1 cellular context compared by ENCODE assay signal in the genomic region with DNA sequence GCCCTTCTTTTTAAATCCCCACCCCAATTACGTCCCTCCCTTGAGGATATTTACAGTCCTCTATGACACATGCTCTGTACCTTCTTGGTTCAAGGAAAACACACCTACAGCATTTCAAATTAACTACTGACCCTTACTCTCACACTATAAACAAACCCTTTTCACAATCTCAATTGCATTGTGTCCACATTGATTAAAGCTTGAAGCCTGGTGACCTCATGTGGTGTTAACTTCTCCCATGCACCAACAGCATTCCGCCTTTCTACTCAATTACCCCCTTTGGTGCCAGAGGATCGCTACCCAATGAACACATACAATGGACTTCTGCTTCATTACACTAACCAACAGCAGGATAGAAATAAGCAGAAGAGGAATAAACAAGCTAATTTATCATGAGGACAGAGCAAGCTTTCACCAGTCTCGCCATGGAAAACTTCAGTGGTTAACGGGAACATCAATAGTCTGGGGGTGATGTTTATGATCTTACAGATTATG.
TF ChIP-seq lines count a peak whose summit lies in the region.

No MANE protein-coding gene starts in this region.

TF ChIP-seq in HEK293, 187 proteins besides CTCF, POLR2A, EP300 and RAD21 (continued from another document and continues in another):
- TF ChIP-seq, protein P1, sequence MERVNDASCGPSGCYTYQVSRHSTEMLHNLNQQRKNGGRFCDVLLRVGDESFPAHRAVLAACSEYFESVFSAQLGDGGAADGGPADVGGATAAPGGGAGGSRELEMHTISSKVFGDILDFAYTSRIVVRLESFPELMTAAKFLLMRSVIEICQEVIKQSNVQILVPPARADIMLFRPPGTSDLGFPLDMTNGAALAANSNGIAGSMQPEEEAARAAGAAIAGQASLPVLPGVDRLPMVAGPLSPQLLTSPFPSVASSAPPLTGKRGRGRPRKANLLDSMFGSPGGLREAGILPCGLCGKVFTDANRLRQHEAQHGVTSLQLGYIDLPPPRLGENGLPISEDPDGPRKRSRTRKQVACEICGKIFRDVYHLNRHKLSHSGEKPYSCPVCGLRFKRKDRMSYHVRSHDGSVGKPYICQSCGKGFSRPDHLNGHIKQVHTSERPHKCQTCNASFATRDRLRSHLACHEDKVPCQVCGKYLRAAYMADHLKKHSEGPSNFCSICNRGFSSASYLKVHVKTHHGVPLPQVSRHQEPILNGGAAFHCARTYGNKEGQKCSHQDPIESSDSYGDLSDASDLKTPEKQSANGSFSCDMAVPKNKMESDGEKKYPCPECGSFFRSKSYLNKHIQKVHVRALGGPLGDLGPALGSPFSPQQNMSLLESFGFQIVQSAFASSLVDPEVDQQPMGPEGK (tag by site-specific recombination; IDR thresholded peaks at IDR 0.05), result peak; percentile 85
- TF ChIP-seq ZNF214 (tag by site-specific recombination; IDR thresholded peaks at IDR 0.05; ENCODE audit: borderline replicate concordance), result no peak
- 0 out of 2 replicates have a peak, but pooled peaks have one; percentile 17 for TF ChIP-seq ZBTB48 (tag by site-specific recombination; IDR thresholded peaks at IDR 0.05)
- TF ChIP-seq ZNF121 (tag by site-specific recombination; IDR thresholded peaks at IDR 0.05), result peak; percentile 37; the same call in 1 of the 2 replicates
- no peak for TF ChIP-seq ZNF777 (tag by site-specific recombination; IDR thresholded peaks at IDR 0.05; ENCODE audit: borderline replicate concordance)
- 0 out of 2 replicates have a peak, but pooled peaks have one; percentile 24 for TF ChIP-seq ZNF223 (tag by site-specific recombination; IDR thresholded peaks at IDR 0.05)
- TF ChIP-seq ZNF350 (tag by site-specific recombination; IDR thresholded peaks at IDR 0.05), result no peak
- TF ChIP-seq ZNF664 (tag by site-specific recombination; IDR thresholded peaks at IDR 0.05), result 0 out of 2 replicates have a peak, but pooled peaks have one; percentile 71
- TF ChIP-seq ZNF19 (tag by site-specific recombination; IDR thresholded peaks at IDR 0.05; ENCODE audit: low read depth), result no peak
- TF ChIP-seq ZBTB10 (tag by site-specific recombination; IDR thresholded peaks at IDR 0.05), result no peak
- TF ChIP-seq ZNF549 (tag by site-specific recombination; IDR thresholded peaks at IDR 0.05), result no peak
- TF ChIP-seq ZNF148 (tag by site-specific recombination; IDR thresholded peaks at IDR 0.05; ENCODE audit: borderline replicate concordance), result no peak
- no peak for TF ChIP-seq ZNF138 (tag by site-specific recombination; IDR thresholded peaks at IDR 0.05; ENCODE audit: borderline replicate concordance)
- TF ChIP-seq ZIC2 (tag by site-specific recombination; IDR thresholded peaks at IDR 0.05), result peak; percentile 98
- no peak for TF ChIP-seq SCRT2 (tag by site-specific recombination; IDR thresholded peaks at IDR 0.05)
- TF ChIP-seq HOXD13 (CRISPR knock-in tag; IDR thresholded peaks at IDR 0.05; ENCODE audit: borderline replicate concordance), result peak; percentile 87; the same call in 1 of the 2 replicates
- peak; percentile 84 for TF ChIP-seq ZNF10 (tag by site-specific recombination; IDR thresholded peaks at IDR 0.05)
- peak; percentile 93 for TF ChIP-seq KLF1 (tag by site-specific recombination; IDR thresholded peaks at IDR 0.05)
- no peak for TF ChIP-seq ZNF544 (tag by site-specific recombination; IDR thresholded peaks at IDR 0.05)
- no peak for TF ChIP-seq ZSCAN4 (tag by site-specific recombination; IDR thresholded peaks at IDR 0.05)
- no peak for TF ChIP-seq ZNF514 (tag by site-specific recombination; IDR thresholded peaks at IDR 0.05)
- TF ChIP-seq KLF7 (tag by site-specific recombination; IDR thresholded peaks at IDR 0.05; ENCODE audit: borderline replicate concordance), result peak; percentile 64; the same call in 1 of the 2 replicates
- peak; percentile 94 for TF ChIP-seq ZNF24 (tag by site-specific recombination; IDR thresholded peaks at IDR 0.05)
- no peak for TF ChIP-seq ZNF174 (tag by site-specific recombination; IDR thresholded peaks at IDR 0.05)
- TF ChIP-seq, protein P2, sequence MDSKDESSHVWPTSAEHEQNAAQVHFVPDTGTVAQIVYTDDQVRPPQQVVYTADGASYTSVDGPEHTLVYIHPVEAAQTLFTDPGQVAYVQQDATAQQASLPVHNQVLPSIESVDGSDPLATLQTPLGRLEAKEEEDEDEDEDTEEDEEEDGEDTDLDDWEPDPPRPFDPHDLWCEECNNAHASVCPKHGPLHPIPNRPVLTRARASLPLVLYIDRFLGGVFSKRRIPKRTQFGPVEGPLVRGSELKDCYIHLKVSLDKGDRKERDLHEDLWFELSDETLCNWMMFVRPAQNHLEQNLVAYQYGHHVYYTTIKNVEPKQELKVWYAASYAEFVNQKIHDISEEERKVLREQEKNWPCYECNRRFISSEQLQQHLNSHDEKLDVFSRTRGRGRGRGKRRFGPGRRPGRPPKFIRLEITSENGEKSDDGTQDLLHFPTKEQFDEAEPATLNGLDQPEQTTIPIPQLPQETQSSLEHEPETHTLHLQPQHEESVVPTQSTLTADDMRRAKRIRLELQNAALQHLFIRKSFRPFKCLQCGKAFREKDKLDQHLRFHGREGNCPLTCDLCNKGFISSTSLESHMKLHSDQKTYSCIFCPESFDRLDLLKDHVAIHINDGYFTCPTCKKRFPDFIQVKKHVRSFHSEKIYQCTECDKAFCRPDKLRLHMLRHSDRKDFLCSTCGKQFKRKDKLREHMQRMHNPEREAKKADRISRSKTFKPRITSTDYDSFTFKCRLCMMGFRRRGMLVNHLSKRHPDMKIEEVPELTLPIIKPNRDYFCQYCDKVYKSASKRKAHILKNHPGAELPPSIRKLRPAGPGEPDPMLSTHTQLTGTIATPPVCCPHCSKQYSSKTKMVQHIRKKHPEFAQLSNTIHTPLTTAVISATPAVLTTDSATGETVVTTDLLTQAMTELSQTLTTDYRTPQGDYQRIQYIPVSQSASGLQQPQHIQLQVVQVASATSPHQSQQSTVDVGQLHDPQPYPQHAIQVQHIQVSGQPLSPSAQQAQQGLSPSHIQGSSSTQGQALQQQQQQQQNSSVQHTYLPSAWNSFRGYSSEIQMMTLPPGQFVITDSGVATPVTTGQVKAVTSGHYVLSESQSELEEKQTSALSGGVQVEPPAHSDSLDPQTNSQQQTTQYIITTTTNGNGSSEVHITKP (tag by site-specific recombination; IDR thresholded peaks at IDR 0.05), result peak; percentile 74
- no peak for TF ChIP-seq ZNF677 (tag by site-specific recombination; IDR thresholded peaks at IDR 0.05)
- no peak for TF ChIP-seq ZNF571 (tag by site-specific recombination; IDR thresholded peaks at IDR 0.05)
- no peak for TF ChIP-seq ZNF660 (tag by site-specific recombination; IDR thresholded peaks at IDR 0.05)
- TF ChIP-seq PRDM6 (tag by site-specific recombination; IDR thresholded peaks at IDR 0.05), result peak; percentile 99
- TF ChIP-seq ZNF76 (tag by site-specific recombination; IDR thresholded peaks at IDR 0.05; ENCODE audit: borderline replicate concordance, low read depth), result peak; percentile 76; the same call in 1 of the 2 replicates
- TF ChIP-seq, protein P3, sequence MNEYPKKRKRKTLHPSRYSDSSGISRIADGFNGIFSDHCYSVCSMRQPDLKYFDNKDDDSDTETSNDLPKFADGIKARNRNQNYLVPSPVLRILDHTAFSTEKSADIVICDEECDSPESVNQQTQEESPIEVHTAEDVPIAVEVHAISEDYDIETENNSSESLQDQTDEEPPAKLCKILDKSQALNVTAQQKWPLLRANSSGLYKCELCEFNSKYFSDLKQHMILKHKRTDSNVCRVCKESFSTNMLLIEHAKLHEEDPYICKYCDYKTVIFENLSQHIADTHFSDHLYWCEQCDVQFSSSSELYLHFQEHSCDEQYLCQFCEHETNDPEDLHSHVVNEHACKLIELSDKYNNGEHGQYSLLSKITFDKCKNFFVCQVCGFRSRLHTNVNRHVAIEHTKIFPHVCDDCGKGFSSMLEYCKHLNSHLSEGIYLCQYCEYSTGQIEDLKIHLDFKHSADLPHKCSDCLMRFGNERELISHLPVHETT (tag by site-specific recombination; IDR thresholded peaks at IDR 0.05), result peak; percentile 93
- no peak for TF ChIP-seq ZNF707 (tag by site-specific recombination; IDR thresholded peaks at IDR 0.05)
- TF ChIP-seq ZNF37A (tag by site-specific recombination; IDR thresholded peaks at IDR 0.05), result no peak
- no peak for TF ChIP-seq ZNF768 (tag by site-specific recombination; IDR thresholded peaks at IDR 0.05)
- no peak for TF ChIP-seq ZNF791 (tag by site-specific recombination; IDR thresholded peaks at IDR 0.05)
- TF ChIP-seq, protein P4, sequence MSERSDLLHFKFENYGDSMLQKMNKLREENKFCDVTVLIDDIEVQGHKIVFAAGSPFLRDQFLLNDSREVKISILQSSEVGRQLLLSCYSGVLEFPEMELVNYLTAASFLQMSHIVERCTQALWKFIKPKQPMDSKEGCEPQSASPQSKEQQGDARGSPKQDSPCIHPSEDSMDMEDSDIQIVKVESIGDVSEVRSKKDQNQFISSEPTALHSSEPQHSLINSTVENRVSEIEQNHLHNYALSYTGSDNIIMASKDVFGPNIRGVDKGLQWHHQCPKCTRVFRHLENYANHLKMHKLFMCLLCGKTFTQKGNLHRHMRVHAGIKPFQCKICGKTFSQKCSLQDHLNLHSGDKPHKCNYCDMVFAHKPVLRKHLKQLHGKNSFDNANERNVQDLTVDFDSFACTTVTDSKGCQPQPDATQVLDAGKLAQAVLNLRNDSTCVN (tag by site-specific recombination; optimal IDR thresholded peaks at IDR 0.05), result no peak
- no peak for TF ChIP-seq ZNF140 (tag by site-specific recombination; IDR thresholded peaks at IDR 0.05)
- no peak for TF ChIP-seq ZNF433 (tag by site-specific recombination; IDR thresholded peaks at IDR 0.05; ENCODE audit: low read depth)
- peak; percentile 75; the same call in 1 of the 2 replicates for TF ChIP-seq ZNF324 (tag by site-specific recombination; IDR thresholded peaks at IDR 0.05)
- no peak for TF ChIP-seq ZNF155 (tag by site-specific recombination; IDR thresholded peaks at IDR 0.05)
- no peak; the same call in 1 of the 2 replicates for TF ChIP-seq ZNF558 (tag by site-specific recombination; IDR thresholded peaks at IDR 0.05)
- TF ChIP-seq SP7 (tag by site-specific recombination; IDR thresholded peaks at IDR 0.05), result peak; percentile 100
- no peak for TF ChIP-seq BCL11A (tag by site-specific recombination; IDR thresholded peaks at IDR 0.05; ENCODE audit: low read depth)
